Comparison of ENCODE assay signal across 27 cellular contexts in the genomic region with DNA sequence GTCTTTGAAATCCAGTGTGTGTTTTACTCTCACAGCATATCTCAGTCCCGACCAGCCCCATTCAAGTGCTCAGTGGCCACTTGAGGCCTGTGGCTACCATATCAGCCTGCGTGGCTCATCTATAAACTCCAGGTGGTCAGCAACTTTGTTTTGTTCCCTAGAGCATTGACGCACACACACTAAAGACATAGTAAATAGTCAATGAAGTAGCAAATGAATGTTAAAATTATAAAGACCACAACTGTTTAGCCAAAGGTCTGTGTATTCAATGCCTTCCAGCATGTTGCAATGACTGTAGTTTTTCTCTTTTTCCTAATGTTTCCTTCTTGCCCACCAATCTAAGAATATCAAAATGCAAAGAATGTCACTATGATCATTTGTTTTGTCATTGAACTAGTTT.
DNase-seq lines count a peak whose midpoint lies in the region; ATAC-seq, FAIRE-seq and TF ChIP-seq lines count a peak whose summit lies in the region.
"Had no signal": no experiment of that assay in that cellular context is flagged by ENCODE, and none has a peak within 500 bp of the region (broad histone marks: within the 10 kb centered on the region; RNA-seq: fewer than 3 reads in every experiment).

No MANE protein-coding gene starts in this region.

- no peak for TF ChIP-seq RAD21 in H1 (IDR thresholded peaks at IDR 0.05 in 1 of 2, conservative IDR thresholded peaks at IDR 0.05 in 1 of 2; ENCODE audit: low read depth in 2 of 2, low read length in 2 of 2)

- TF ChIP-seq EP300 in H1 (IDR thresholded peaks at IDR 0.05; ENCODE audit: borderline replicate concordance in 1 of 2, low read depth in 2 of 2, low read length in 2 of 2): no peak

- intact Hi-C loops in left lung (cut with DNase I): no loop called here

- DNase-seq in RWPE2 (ENCODE audit: low spot score) (no peak), H1 (ENCODE audit: low read depth in 1 of 2, low spot score in 2 of 2) (no peak), osteocyte (ENCODE audit: extremely low spot score, unreplicated experiment) (no peak), left lung (no peak), T-helper 17 cell (no peak), endodermal cell (no peak)
- DNase-seq: activated CD4-positive, alpha-beta T cell treated with anti-CD3 and anti-CD28 coated beads for 36 hours; activated CD8-positive, alpha-beta T cell treated with anti-CD3 and anti-CD28 coated beads, Interleukin-2, amount 10 ng/mL, durations not matched to agents 7 days and 5 days; activated naive CD4-positive, alpha-beta T cell treated with anti-CD3 and anti-CD28 coated beads for 36 hours; amniotic stem cell; CD4-positive, alpha-beta T cell; KBM-7; NCI-H1105 treated with DMSO at 0.1 percent for 48 hours; NCI-H2029 treated with DMSO at 0.1 percent for 48 hours; NCI-H2227 treated with DMSO at 0.1 percent for 48 hours; NCI-H69; occipital lobe; PC-9; Right ventricle myocardium superior had no signal

- CTCF ChIA-PET in HEK293 (lab: Yijun Ruan, JAX): no interaction called here
- CTCF ChIA-PET in H1 (lab: Charles Lee; ENCODE audit: partially characterized antibody): no interaction called here

- no peak overlapping the region for H4K91ac ChIP-seq in H1 (replicated peaks; ENCODE audit: insufficient read length, low read length)

- H3K9me3 Mint-ChIP-seq in osteocyte (ENCODE audit: unreplicated experiment): no peaks in the 10 kb centered on the region
- no peaks in the 10 kb centered on the region for H3K9me3 Mint-ChIP-seq in endodermal cell
- H3K9me3 Mint-ChIP-seq: activated naive CD4-positive, alpha-beta T cell treated with anti-CD3 and anti-CD28 coated beads for 36 hours; CD4-positive, alpha-beta T cell; GM23338 had no signal

- H4K5ac ChIP-seq in H1 (ENCODE audit: insufficient read length, low read depth, low read length): no peak overlapping the region

- H3K4me3 Mint-ChIP-seq in osteocyte (ENCODE audit: unreplicated experiment) (no peak overlapping the region), T-helper 17 cell (no peak overlapping the region), endodermal cell (no peak overlapping the region)
- H3K4me3 Mint-ChIP-seq: activated CD4-positive, alpha-beta T cell treated with anti-CD3 and anti-CD28 coated beads for 36 hours; activated CD8-positive, alpha-beta T cell treated with anti-CD3 and anti-CD28 coated beads, Interleukin-2, amount 10 ng/mL, durations not matched to agents 7 days and 5 days; activated naive CD4-positive, alpha-beta T cell treated with anti-CD3 and anti-CD28 coated beads for 36 hours; CD4-positive, alpha-beta T cell; GM23338; stimulated activated effector memory CD8-positive, alpha-beta T cell treated with anti-CD3 and anti-CD28 coated beads, Interleukin-12 subunit alpha, Interleukin-12 subunit beta, amount 100 ng/mL, for 72 hours had no signal

- no peaks in the 10 kb centered on the region for H4K20me1 ChIP-seq in H1 (replicated peaks in 1 of 2; ENCODE audit: control insufficient read depth in 1 of 2, insufficient read depth in 2 of 2, low read length in 2 of 2)

- POLR2A ChIA-PET in HEK293 (lab: Yijun Ruan, JAX): no interaction called here
- POLR2A ChIA-PET in H1 (lab: Charles Lee; ENCODE audit: partially characterized antibody): interaction anchor here (0.6 kb wide), 1 partner anchor 396 kb away, joined by 3 read pairs; no protein-coding TSS in a partner anchor

- TF ChIP-seq CTCF in HEK293 (tag by site-specific recombination; IDR thresholded peaks at IDR 0.05): no peak
- no peak for TF ChIP-seq CTCF in RWPE2 (IDR thresholded peaks at IDR 0.05; ENCODE audit: poor library complexity, severe bottlenecking)
- TF ChIP-seq CTCF in H1 (IDR thresholded peaks at IDR 0.05; ENCODE audit: control extremely low read depth in 1 of 3, insufficient read depth in 1 of 3, low read depth in 1 of 3, low read length in 3 of 3): no peak
- TF ChIP-seq CTCF in osteocyte (IDR thresholded peaks at IDR 0.05): no peak
- no peak for TF ChIP-seq CTCF in left lung (IDR thresholded peaks at IDR 0.05)
- no peak for TF ChIP-seq CTCF in endodermal cell (conservative IDR thresholded peaks at IDR 0.05)

- H3K23ac ChIP-seq in H1 (ENCODE audit: insufficient read length): no peak overlapping the region

- H2BK120ac ChIP-seq in H1 (replicated peaks; ENCODE audit: low read depth, low read length): no peak overlapping the region

- H2BK20ac ChIP-seq in H1 (ENCODE audit: low read length): no peak overlapping the region

- no peaks in the 10 kb centered on the region for H3K23me2 ChIP-seq in H1 (ENCODE audit: low read depth, low read length)

- no peak overlapping the region for H3K4me2 ChIP-seq in H1 (ENCODE audit: insufficient read depth in 1 of 2, low read depth in 2 of 2, low read length in 2 of 2)
- H3K4me2 ChIP-seq: GM23338, PC-9 had no signal

- WGBS in H1 (ENCODE audit: extremely low coverage in 1 of 2, insufficient coverage in 1 of 2, insufficient read length in 1 of 2, insufficient replicate concordance in 2 of 2, low coverage in 1 of 2, low lambda C conversion rate in 2 of 2, missing lambda C conversion rate in 1 of 2), 2 experiments: 89% methylated on average over 3 of the region's 3 CpGs; no CpG with 5 or more reads in 1 of the 2 experiments
- WGBS in endodermal cell (ENCODE audit: insufficient coverage in 1 of 2, insufficient read length in 1 of 2), 2 experiments: 75 to 93% methylated on average over 1 to 3 of the region's 3 CpGs

- H3K27ac ChIP-seq in HEK293 (ENCODE audit: extremely low read depth, low read depth, low read length) (no peak overlapping the region), RWPE2 (ENCODE audit: poor library complexity, severe bottlenecking) (peak overlapping the region; percentile 100), H1 (ENCODE audit: low read depth, low read length) (no peak overlapping the region), left lung (no peak overlapping the region), endodermal cell (ENCODE audit: low read depth, low read length) (no peak overlapping the region)
- H3K27ac ChIP-seq: epithelial cell of prostate had no signal

- H3K27me3 ChIP-seq in RWPE2 (ENCODE audit: insufficient read depth, poor library complexity, severe bottlenecking): no peaks in the 10 kb centered on the region
- H3K27me3 ChIP-seq in H1 (replicated peaks in 1 of 4; ENCODE audit: control insufficient read depth in 3 of 4, extremely low read depth in 1 of 4, insufficient read depth in 3 of 4, low read length in 3 of 4): no peaks in the 10 kb centered on the region
- no peaks in the 10 kb centered on the region for H3K27me3 ChIP-seq in left lung
- no peaks in the 10 kb centered on the region for H3K27me3 ChIP-seq in endodermal cell (ENCODE audit: control insufficient read depth, insufficient read depth, low read length, poor library complexity, severe bottlenecking)

- no peaks in the 10 kb centered on the region for H3K79me2 ChIP-seq in H1 (ENCODE audit: control insufficient read depth in 1 of 2, insufficient read depth in 2 of 2, low read length in 2 of 2)

- no peaks in the 10 kb centered on the region for H3K79me1 ChIP-seq in H1 (ENCODE audit: low read depth, low read length)

- no peak overlapping the region for H3K4ac ChIP-seq in H1 (replicated peaks; ENCODE audit: insufficient read length, low read depth, low read length)

- H3K27me3 Mint-ChIP-seq in osteocyte (ENCODE audit: unreplicated experiment) (no peaks in the 10 kb centered on the region), T-helper 17 cell (no peaks in the 10 kb centered on the region), endodermal cell (ENCODE audit: insufficient read depth) (no peaks in the 10 kb centered on the region)
- H3K27me3 Mint-ChIP-seq: activated CD4-positive, alpha-beta T cell treated with anti-CD3 and anti-CD28 coated beads for 36 hours; CD4-positive, alpha-beta T cell had no signal

- H3K36me3 ChIP-seq in HEK293 (ENCODE audit: control insufficient read depth in 2 of 2, insufficient read depth in 1 of 2, low read length in 2 of 2): no peaks in the 10 kb centered on the region
- H3K36me3 ChIP-seq in RWPE2 (ENCODE audit: low read depth): no peaks in the 10 kb centered on the region
- H3K36me3 ChIP-seq in H1 (ENCODE audit: control insufficient read depth in 2 of 4, insufficient read depth in 4 of 4, low read length in 3 of 4): no peaks in the 10 kb centered on the region
- no peaks in the 10 kb centered on the region for H3K36me3 ChIP-seq in left lung
- no peaks in the 10 kb centered on the region for H3K36me3 ChIP-seq in endodermal cell (ENCODE audit: control insufficient read depth, insufficient read depth, low read length)

- ATAC-seq in RWPE2 (ENCODE audit: low read depth): no peak
- no peak for ATAC-seq in left lung
- ATAC-seq in HG02642 (IDR thresholded peaks at IDR 0.05; ENCODE audit: poor library complexity, unreplicated experiment): no peak
- no peak for ATAC-seq in T-helper 17 cell
- ATAC-seq: activated CD4-positive, alpha-beta T cell treated with anti-CD3 and anti-CD28 coated beads for 36 hours; activated CD8-positive, alpha-beta T cell treated with anti-CD3 and anti-CD28 coated beads, Interleukin-2, amount 10 ng/mL, durations not matched to agents 7 days and 5 days; GM23338; left lobe of liver; stimulated activated effector memory CD8-positive, alpha-beta T cell treated with anti-CD3 and anti-CD28 coated beads, Interleukin-12 subunit alpha, Interleukin-12 subunit beta, amount 100 ng/mL, for 72 hours had no signal

- H3K27ac Mint-ChIP-seq in osteocyte (ENCODE audit: unreplicated experiment): peak overlapping the region; percentile 29
- H3K27ac Mint-ChIP-seq in T-helper 17 cell: no peak overlapping the region
- H3K27ac Mint-ChIP-seq in endodermal cell: no peak overlapping the region
- H3K27ac Mint-ChIP-seq: activated CD4-positive, alpha-beta T cell treated with anti-CD3 and anti-CD28 coated beads for 36 hours; activated naive CD4-positive, alpha-beta T cell treated with anti-CD3 and anti-CD28 coated beads for 36 hours; GM23338 had no signal

- no peaks in the 10 kb centered on the region for H3K9me3 ChIP-seq in HEK293 (ENCODE audit: control insufficient read depth, insufficient read depth, low read depth, low read length)
- H3K9me3 ChIP-seq in RWPE2 (ENCODE audit: severe bottlenecking): no peaks in the 10 kb centered on the region
- H3K9me3 ChIP-seq in H1 (ENCODE audit: insufficient read depth in 2 of 2, low read depth in 1 of 2, low read length in 1 of 2): no peaks in the 10 kb centered on the region
- no peaks in the 10 kb centered on the region for H3K9me3 ChIP-seq in left lung
- no peaks in the 10 kb centered on the region for H3K9me3 ChIP-seq in T-helper 17 cell (ENCODE audit: control insufficient read depth, low read length, poor library complexity, severe bottlenecking)
- no peaks in the 10 kb centered on the region for H3K9me3 ChIP-seq in endodermal cell (ENCODE audit: control insufficient read depth, low read length)

- H2AFZ ChIP-seq in H1 (ENCODE audit: low read length): no peak overlapping the region
- H2AFZ ChIP-seq: GM23338, PC-9 had no signal

- no peak overlapping the region for H2BK15ac ChIP-seq in H1 (ENCODE audit: low read length)

- no peak overlapping the region for H3K14ac ChIP-seq in H1 (ENCODE audit: insufficient read length)

- H2BK12ac ChIP-seq in H1 (ENCODE audit: low read depth, low read length): peak overlapping the region; percentile 31; the same call in 1 of the 2 replicates

- H4K8ac ChIP-seq in H1 (ENCODE audit: extremely low read depth, insufficient read depth, low read length): no peak overlapping the region

- TF ChIP-seq POLR2A in H1 (IDR thresholded peaks at IDR 0.05; ENCODE audit: control extremely low read depth in 1 of 2, low read depth in 2 of 2, low read length in 2 of 2): no peak

- no peak overlapping the region for H3K4me3 ChIP-seq in HEK293 (ENCODE audit: low read depth, low read length)
- H3K4me3 ChIP-seq in RWPE2 (ENCODE audit: severe bottlenecking): no peak overlapping the region
- no peak overlapping the region for H3K4me3 ChIP-seq in H1 (ENCODE audit: extremely low read depth in 1 of 4, insufficient read depth in 2 of 4, low read depth in 3 of 4, low read length in 4 of 4)
- H3K4me3 ChIP-seq in left lung: no peak overlapping the region
- no peak overlapping the region for H3K4me3 ChIP-seq in endodermal cell (ENCODE audit: low read length)
- H3K4me3 ChIP-seq: GM23338, PC-9 had no signal

- FAIRE-seq in H1 (lab: Jason Lieb, UNC): no peak
- FAIRE-seq: D721Med, GM18507 had no signal

- no peak overlapping the region for H3K18ac ChIP-seq in H1 (ENCODE audit: extremely low read depth, low read length)

- H3K36me3 Mint-ChIP-seq in osteocyte (ENCODE audit: unreplicated experiment) (no peaks in the 10 kb centered on the region), T-helper 17 cell (ENCODE audit: low read depth) (no peaks in the 10 kb centered on the region), endodermal cell (ENCODE audit: low read depth) (no peaks in the 10 kb centered on the region)
- H3K36me3 Mint-ChIP-seq: stimulated activated effector memory CD8-positive, alpha-beta T cell treated with anti-CD3 and anti-CD28 coated beads, Interleukin-12 subunit alpha, Interleukin-12 subunit beta, amount 100 ng/mL, for 72 hours had no signal

- H3K56ac ChIP-seq in H1 (replicated peaks; ENCODE audit: insufficient read length, low read depth, low read length): no peak overlapping the region

- H3K4me1 ChIP-seq in HEK293 (ENCODE audit: control insufficient read depth, insufficient read depth, low read length): peaks cover 18% of the 10 kb centered on the region
- H3K4me1 ChIP-seq in RWPE2 (ENCODE audit: insufficient read depth, poor library complexity, severe bottlenecking): peaks cover 43% of the 10 kb centered on the region
- H3K4me1 ChIP-seq in H1 (replicated peaks in 1 of 4; ENCODE audit: control insufficient read depth in 3 of 4, insufficient read depth in 4 of 4, low read length in 3 of 4): peaks cover 0 to 17% (median 6%) of the 10 kb centered on the region in 4 experiments; a peak in 3 of 7 replicates
- peaks cover 5 to 56% of the 10 kb centered on the region in 2 donors for H3K4me1 ChIP-seq in left lung
- peaks cover 14% of the 10 kb centered on the region for H3K4me1 ChIP-seq in endodermal cell (ENCODE audit: control insufficient read depth, insufficient read depth, low read length)

- no peak overlapping the region for H3K9ac ChIP-seq in H1 (replicated peaks in 1 of 4; ENCODE audit: extremely low read depth in 1 of 4, low read depth in 3 of 4, low read length in 3 of 4)
- no peak overlapping the region for H3K9ac ChIP-seq in endodermal cell (ENCODE audit: extremely low read depth, low read length, poor library complexity, severe bottlenecking)

- H3K4me1 Mint-ChIP-seq in osteocyte (ENCODE audit: unreplicated experiment) (peaks cover 62% of the 10 kb centered on the region), T-helper 17 cell (peaks cover 27% of the 10 kb centered on the region), endodermal cell (peaks cover 28% of the 10 kb centered on the region)

- H2AK5ac ChIP-seq in H1 (ENCODE audit: low read depth, low read length): no peak overlapping the region

- H2BK5ac ChIP-seq in H1 (ENCODE audit: low read depth, low read length): no peak overlapping the region
